In the genomic region with DNA sequence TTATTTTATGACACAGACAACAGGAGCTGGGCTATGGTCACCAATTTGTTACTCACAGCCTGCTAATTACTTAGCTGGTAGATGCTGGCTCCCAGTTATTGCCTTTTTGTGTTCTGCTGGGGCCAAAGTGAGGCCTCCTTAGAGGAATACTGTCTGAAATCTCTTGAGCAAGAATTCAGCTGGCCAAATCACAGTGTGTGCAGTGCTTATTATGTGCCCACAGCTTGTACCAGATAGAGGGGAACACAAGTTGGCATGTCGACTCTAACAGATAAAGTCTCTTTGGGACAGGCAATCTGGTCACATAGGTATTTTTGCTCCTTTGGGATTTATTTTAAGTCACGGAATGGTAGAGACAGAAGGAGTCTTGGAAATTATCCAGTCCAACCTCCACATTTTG, we compare ENCODE assay signal across 1 cellular context.
TF ChIP-seq lines count a peak whose summit lies in the region.

No MANE protein-coding gene starts in this region.

TF ChIP-seq in HepG2, 621 proteins besides CTCF, POLR2A, EP300 and RAD21:
- TF ChIP-seq ZNF30 (CRISPR knock-in tag; IDR thresholded peaks at IDR 0.05) (no peak), ZNF451 (CRISPR knock-in tag; IDR thresholded peaks at IDR 0.05) (no peak), ZNF205 (CRISPR knock-in tag; IDR thresholded peaks at IDR 0.05) (no peak), ARNT2 (CRISPR knock-in tag; IDR thresholded peaks at IDR 0.05; ENCODE audit: low read depth) (no peak), REXO4 (CRISPR knock-in tag; IDR thresholded peaks at IDR 0.05; ENCODE audit: borderline replicate concordance) (no peak)
